ENCODE assay signal across 14 cellular contexts in genomic region chr17:65707780-65708179, GRCh38.
DNase-seq lines count a peak whose midpoint lies in the region; ATAC-seq, FAIRE-seq and TF ChIP-seq lines count a peak whose summit lies in the region.
"Had no signal": no experiment of that assay in that cellular context is flagged by ENCODE, and none has a peak within 500 bp of the region (broad histone marks: within the 10 kb centered on the region; RNA-seq: fewer than 3 reads in every experiment).

No MANE protein-coding gene starts in this region.

- no peak for TF ChIP-seq POLR2A in esophagus muscularis mucosa (IDR thresholded peaks at IDR 0.05; ENCODE audit: low read depth)
- no peak for TF ChIP-seq POLR2A in sigmoid colon (IDR thresholded peaks at IDR 0.05)

- no peaks in the 10 kb centered on the region for H3K27me3 ChIP-seq in esophagus muscularis mucosa
- H3K27me3 ChIP-seq in aorta (ENCODE audit: control insufficient read depth in 1 of 2, insufficient read depth in 2 of 2, low read length in 1 of 2), result no peaks in the 10 kb centered on the region
- H3K27me3 ChIP-seq in sigmoid colon, result no peaks in the 10 kb centered on the region

- no peak for TF ChIP-seq EP300 in esophagus muscularis mucosa (IDR thresholded peaks at IDR 0.05)
- TF ChIP-seq EP300 in sigmoid colon (IDR thresholded peaks at IDR 0.05), result peak in 2 of 4 donors; percentile 14 to 80

- intact Hi-C loops in esophagus muscularis mucosa (cut with DNase I), result no loop called here
- intact Hi-C loops in aorta (cut with DNase I), result loop anchor here in 1 of 2 donors (5.0 kb wide), 1 partner anchor 50 kb away; no protein-coding TSS in a partner anchor
- intact Hi-C loops in sigmoid colon (cut with DNase I), result no loop called here

- H3K27ac ChIP-seq in esophagus muscularis mucosa (replicated peaks in 1 of 4) (peak overlapping the region; percentile 53 to 74 (median 69)), aorta (ENCODE audit: low read depth in 1 of 2, low read length in 2 of 2) (no peak overlapping the region), sigmoid colon (peak overlapping the region in 2 of 4 donors; percentile 27 to 65)

- DNase-seq in amniotic epithelial cell (ENCODE audit: low read depth) (peak; percentile 58), esophagus muscularis mucosa (ENCODE audit: extremely low spot score) (no peak), omental fat pad (ENCODE audit: low spot score) (no peak), aorta (no peak), sigmoid colon (no peak), HCEC 1CT (no peak), frontal cortex (ENCODE audit: low spot score in 2 of 2) (no peak)
- DNase-seq: C1 segment of cervical spinal cord; CD4-positive, alpha-beta memory T cell; DMS79; H7 had no signal

- no peaks in the 10 kb centered on the region for H3K36me3 ChIP-seq in esophagus muscularis mucosa
- H3K36me3 ChIP-seq in aorta (ENCODE audit: control insufficient read depth in 1 of 2, insufficient read depth in 2 of 2, low read length in 1 of 2), result no peaks in the 10 kb centered on the region
- H3K36me3 ChIP-seq in sigmoid colon, result no peaks in the 10 kb centered on the region

- H3K4me1 ChIP-seq in esophagus muscularis mucosa (peaks cover 0 to 66% (median 62%) of the 10 kb centered on the region in 4 donors), aorta (ENCODE audit: control insufficient read depth in 1 of 2, insufficient read depth in 2 of 2, low read length in 2 of 2) (no peaks in the 10 kb centered on the region), sigmoid colon (peaks cover 0 to 24% (median 22%) of the 10 kb centered on the region in 4 donors)

- H3K9me3 ChIP-seq in esophagus muscularis mucosa (no peaks in the 10 kb centered on the region), aorta (ENCODE audit: control insufficient read depth, low read length) (no peaks in the 10 kb centered on the region), sigmoid colon (no peaks in the 10 kb centered on the region)

- H3K4me3 ChIP-seq in esophagus muscularis mucosa (no peak overlapping the region), aorta (ENCODE audit: low read length in 2 of 2) (no peak overlapping the region), sigmoid colon (no peak overlapping the region)
- H3K4me3 ChIP-seq: GM12878, GM23338 had no signal

- 20% methylated on average over 2 of the region's 2 CpGs for WGBS in esophagus muscularis mucosa
- 22 to 30% methylated on average over 2 of the region's 2 CpGs for WGBS in aorta, 2 donors
- 35 to 75% methylated on average over 2 of the region's 2 CpGs for WGBS in sigmoid colon, 2 donors

- TF ChIP-seq CTCF in esophagus muscularis mucosa (IDR thresholded peaks at IDR 0.05) (no peak), omental fat pad (IDR thresholded peaks at IDR 0.05) (no peak), sigmoid colon (IDR thresholded peaks at IDR 0.05) (no peak)

- FAIRE-seq in frontal cortex (lab: Jason Lieb, UNC), result no peak
- FAIRE-seq: GM12878, GM18507 had no signal

- ATAC-seq in omental fat pad (ENCODE audit: low FRiP score), result peak; percentile 50
- ATAC-seq in aorta (ENCODE audit: low FRiP score), result no peak
- ATAC-seq: GM12878, GM23338 had no signal

Comparison
In these comparisons a context has a peak if more than half of its experiments do, and no peak if none do; other contexts are left out.
1. H3K27ac ChIP-seq: peak in esophagus muscularis mucosa (4 of 4); none in aorta (0 of 2).